In genomic region chr5:72308853-72309191, GRCh38 we compare ENCODE assay signal across 8 cellular contexts. TPM values are rescaled to one million over a fixed set of nuclear protein-coding genes. Genes with fewer than 3 reads are reported as not detected.
DNase-seq lines count a peak whose midpoint lies in the region; ATAC-seq and TF ChIP-seq lines count a peak whose summit lies in the region.

No MANE protein-coding gene starts in this region.

- peaks cover 50% of the 10 kb centered on the region for H3K4me1 ChIP-seq in Loucy (ENCODE audit: insufficient read depth, low read length, poor library complexity, severe bottlenecking)
- H3K4me1 ChIP-seq in mammary epithelial cell (ENCODE audit: insufficient read depth, low read length) = peaks cover 16% of the 10 kb centered on the region

- H3K4me2 ChIP-seq in Loucy (ENCODE audit: low read depth, low read length, poor library complexity, severe bottlenecking) (peak overlapping the region; percentile 57), mammary epithelial cell (ENCODE audit: insufficient read depth, low read depth, low read length) (peak overlapping the region; percentile 77)

- peaks cover 11% of the 10 kb centered on the region; the same call in 1 of the 2 replicates for H3F3A ChIP-seq in Loucy (ENCODE audit: low read depth)

- H3K9me3 Mint-ChIP-seq in CD14-positive monocyte (no peaks in the 10 kb centered on the region), nephron progenitor cell (peaks cover 2% of the 10 kb centered on the region)

- ATAC-seq in HG03442 (IDR thresholded peaks at IDR 0.05; ENCODE audit: unreplicated experiment) = no peak

- peak overlapping the region in 4 of 7 donors; percentile 41 to 95 (median 68) for H3K27ac Mint-ChIP-seq in CD14-positive monocyte
- peak overlapping the region; percentile 98 for H3K27ac Mint-ChIP-seq in nephron progenitor cell

- no peak for TF ChIP-seq CTCF in CD14-positive monocyte (IDR thresholded peaks at IDR 0.05)
- TF ChIP-seq CTCF in Loucy (conservative IDR thresholded peaks at IDR 0.05; ENCODE audit: low read length) = no peak
- no peak for TF ChIP-seq CTCF in mammary epithelial cell (conservative IDR thresholded peaks at IDR 0.05 in 1 of 2, IDR thresholded peaks at IDR 0.05 in 1 of 2; ENCODE audit: extremely low read depth in 1 of 2, insufficient read depth in 1 of 2, low read depth in 1 of 2, low read length in 2 of 2)
- TF ChIP-seq CTCF in nephron progenitor cell (IDR thresholded peaks at IDR 0.05) = no peak

- H3K79me2 ChIP-seq in Loucy (ENCODE audit: insufficient read depth, low read length) (peaks cover 43% of the 10 kb centered on the region), mammary epithelial cell (ENCODE audit: insufficient read depth, low read length) (peaks cover 49% of the 10 kb centered on the region)

- dilution Hi-C loops in mammary epithelial cell (cut with HindIII; ENCODE audit: low sequenced_read_pairs) = loop anchor here (10.0 kb wide), 1 partner anchor 294 kb away; no protein-coding TSS in a partner anchor

- peak overlapping the region; percentile 78 for H3K27ac ChIP-seq in mammary epithelial cell (ENCODE audit: insufficient read depth, low read depth, low read length)

- H3K9me3 ChIP-seq in Loucy (ENCODE audit: insufficient read depth, low read depth, low read length) (no peaks in the 10 kb centered on the region), mammary epithelial cell (replicated peaks; ENCODE audit: insufficient read depth, low read length) (no peaks in the 10 kb centered on the region)

- H3K4me1 Mint-ChIP-seq in CD14-positive monocyte (peaks cover 18% of the 10 kb centered on the region), nephron progenitor cell (peaks cover 28% of the 10 kb centered on the region)

- H3K36me3 ChIP-seq in Loucy (ENCODE audit: insufficient read depth, low read length) = peaks cover 19% of the 10 kb centered on the region; the same call in 1 of the 2 replicates
- H3K36me3 ChIP-seq in mammary epithelial cell (ENCODE audit: insufficient read depth, low read length) = peaks cover 24% of the 10 kb centered on the region

- no peak for DNase-seq in CD14-positive monocyte (ENCODE audit: low spot score)
- DNase-seq in mammary epithelial cell = no peak
- no peak for DNase-seq in nephron progenitor cell
- DNase-seq in KG1 (lab: John Stamatoyannopoulos, UW) = no peak
- DNase-seq in NCI-H2029 treated with DMSO at 0.1 percent for 48 hours (lab: John Stamatoyannopoulos, UW) = no peak
- DNase-seq in C1 segment of cervical spinal cord (lab: John Stamatoyannopoulos, UW) = no peak

- no peaks in the 10 kb centered on the region for H3K27me3 ChIP-seq in Loucy (ENCODE audit: insufficient read depth, low read length, poor library complexity, severe bottlenecking)
- H3K27me3 ChIP-seq in mammary epithelial cell (ENCODE audit: insufficient read depth, low read length) = no peaks in the 10 kb centered on the region

- CTCF ChIA-PET in mammary epithelial cell (lab: Charles Lee; ENCODE audit: low non-redundant PET) = interaction anchor here (0.6 kb wide), 1 partner anchor 147 kb away, joined by 18 read pairs; no protein-coding TSS in a partner anchor

- H3K9me2 ChIP-seq in Loucy (replicated peaks; ENCODE audit: low read depth, low read length) = no peaks in the 10 kb centered on the region

- H3K27me3 Mint-ChIP-seq in CD14-positive monocyte (ENCODE audit: low read depth in 3 of 3) = peaks cover 0 to 2% (median 2%) of the 10 kb centered on the region in 3 donors
- no peaks in the 10 kb centered on the region for H3K27me3 Mint-ChIP-seq in nephron progenitor cell (ENCODE audit: low read depth, poor library complexity)

- H3K4me3 Mint-ChIP-seq in CD14-positive monocyte (no peak overlapping the region), nephron progenitor cell (peak overlapping the region; percentile 91)

- in situ Hi-C loops in mammary epithelial cell (cut with MboI; ENCODE audit: low sequenced_read_pairs in 2 of 2) = no loop called here

- intact Hi-C loops in CD14-positive monocyte (cut with micrococcal nuclease) = loop anchor here in 1 of 2 donors (5.0 kb wide), 1 partner anchor 172 kb away; no protein-coding TSS in a partner anchor
- intact Hi-C loops in mammary epithelial cell (cut with micrococcal nuclease) = loop anchor here (1.0 to 5.0 kb wide), 3 partner anchors 170 to 526 kb away; no protein-coding TSS in a partner anchor

- 57% methylated on average over 6 of the region's 6 CpGs for WGBS in mammary epithelial cell (ENCODE audit: low coverage, missing lambda C conversion rate)

- BruUV-seq in mammary epithelial cell (replicated peaks; lab: Mats Ljungman, UMichigan) = no TSS peak

- peak overlapping the region; percentile 79 for H3K9ac ChIP-seq in Loucy (ENCODE audit: low read depth, low read length, poor library complexity, severe bottlenecking)
- peak overlapping the region; percentile 69 for H3K9ac ChIP-seq in mammary epithelial cell (ENCODE audit: insufficient read depth, low read length)

- H3K36me3 Mint-ChIP-seq in CD14-positive monocyte (peaks cover 24 to 44% of the 10 kb centered on the region in 2 donors), nephron progenitor cell (ENCODE audit: low read depth) (peaks cover 48% of the 10 kb centered on the region)

- H3K4me3 ChIP-seq in Loucy (ENCODE audit: low read length, poor library complexity, severe bottlenecking) (peak overlapping the region; percentile 43), mammary epithelial cell (replicated peaks in 1 of 3; ENCODE audit: insufficient read depth in 1 of 3, low read depth in 2 of 3, low read length in 3 of 3) (no peak overlapping the region)

- H4K20me1 ChIP-seq in Loucy (ENCODE audit: insufficient read depth, low read length, poor library complexity, severe bottlenecking) (no peaks in the 10 kb centered on the region), mammary epithelial cell (ENCODE audit: insufficient read depth, low read length) (no peaks in the 10 kb centered on the region)

- H2AFZ ChIP-seq in Loucy (ENCODE audit: low read length) (peak overlapping the region; percentile 73), mammary epithelial cell (ENCODE audit: low read depth, low read length) (peak overlapping the region; percentile 80)

RNA-seq across cellular contexts. Expression of gene MRPS27, which starts 11.2 kb away (rescaled TPM):
- 10 to 100 TPM; 15.3 to 19.2 TPM for polyA plus RNA-seq in CD14-positive monocyte
- 10 to 100 TPM; 68.2 to 74.5 TPM for total RNA-seq in mammary epithelial cell
- polyA plus RNA-seq in mammary epithelial cell = 71.3 TPM
- polyA minus RNA-seq in mammary epithelial cell = 75.1 TPM

RNA-seq across cellular contexts. Expression of gene PTCD2, which starts 11.4 kb away (rescaled TPM):
- polyA plus RNA-seq in CD14-positive monocyte (1 to 10 TPM; 1.6 to 2.2 TPM), mammary epithelial cell (9.9 TPM)
- 10 to 100 TPM; 12.5 to 19.4 TPM for total RNA-seq in mammary epithelial cell
- polyA minus RNA-seq in mammary epithelial cell = 8.0 TPM
